ENCODE assay signal across 20 cellular contexts in genomic region chr2:215914067-215914776, GRCh38.
A peak's percentile ranks its signal among the peaks of the same experiment; 100 is the strongest.
DNase-seq lines count a peak whose midpoint lies in the region; ATAC-seq and FAIRE-seq lines count a peak whose summit lies in the region.
"Had no signal": no experiment of that assay in that cellular context is flagged by ENCODE, and none has a peak within 500 bp of the region (broad histone marks: within the 10 kb centered on the region; RNA-seq: fewer than 3 reads in every experiment).

No MANE protein-coding gene starts in this region.

- POLR2A ChIA-PET in naive thymus-derived CD4-positive, alpha-beta T cell (lab: Charles Lee): no interaction called here

- H3K4me1 ChIP-seq in Karpas-422 (ENCODE audit: low read length): peaks cover 26% of the 10 kb centered on the region
- no peaks in the 10 kb centered on the region for H3K4me1 ChIP-seq in naive thymus-derived CD4-positive, alpha-beta T cell (ENCODE audit: control insufficient read depth in 2 of 2, insufficient read depth in 2 of 2, low read length in 2 of 2)

- no peak overlapping the region for H3K4me3 Mint-ChIP-seq in naive thymus-derived CD4-positive, alpha-beta T cell
- H3K4me3 Mint-ChIP-seq: CD4-positive, CD25-positive, alpha-beta regulatory T cell; CD8-positive, alpha-beta memory T cell had no signal

- H3K36me3 Mint-ChIP-seq in naive thymus-derived CD4-positive, alpha-beta T cell: no peaks in the 10 kb centered on the region
- H3K36me3 Mint-ChIP-seq: CD4-positive, CD25-positive, alpha-beta regulatory T cell; CD8-positive, alpha-beta memory T cell had no signal

- no peak for DNase-seq in GM19239 (ENCODE audit: insufficient read length, low spot score)
- DNase-seq in Karpas-422: peak; percentile 39
- peak; percentile 47 for DNase-seq in RPMI8226
- no peak for DNase-seq in effector CD8-positive, alpha-beta T cell (lab: John Stamatoyannopoulos, UW)
- DNase-seq in naive thymus-derived CD4-positive, alpha-beta T cell: no peak
- DNase-seq: ACHN; BE2C; C1 segment of cervical spinal cord; CD4-positive, CD25-positive, alpha-beta regulatory T cell; CD8-positive, alpha-beta memory T cell; COR-L47; DMS 273 treated with DMSO at 0.1 percent for 48 hours; DMS53; DND-41; EL; GM23248 had no signal

- FAIRE-seq in GM19239 (lab: Jason Lieb, UNC): peak; percentile 44
- FAIRE-seq: A204.1 had no signal

- H3K27ac ChIP-seq in Karpas-422 (ENCODE audit: low read length): no peak overlapping the region
- no peak overlapping the region for H3K27ac ChIP-seq in naive thymus-derived CD4-positive, alpha-beta T cell (ENCODE audit: low read depth, low read length)
- H3K27ac ChIP-seq: GM23248 had no signal

- no peak overlapping the region for H3K4me3 ChIP-seq in Karpas-422 (ENCODE audit: low read length)
- no peak overlapping the region for H3K4me3 ChIP-seq in naive thymus-derived CD4-positive, alpha-beta T cell (ENCODE audit: low read length)
- H3K4me3 ChIP-seq: GM23248, HAP-1 had no signal

- intact Hi-C loops in naive thymus-derived CD4-positive, alpha-beta T cell (cut with micrococcal nuclease): no loop called here

- no peaks in the 10 kb centered on the region for H3K36me3 ChIP-seq in Karpas-422 (ENCODE audit: insufficient read depth, low read length)
- H3K36me3 ChIP-seq in naive thymus-derived CD4-positive, alpha-beta T cell (ENCODE audit: control insufficient read depth in 2 of 3, insufficient read depth in 3 of 3, low read length in 3 of 3): no peaks in the 10 kb centered on the region
- H3K36me3 ChIP-seq: BE2C, HAP-1 had no signal

- no peaks in the 10 kb centered on the region for H3K9me2 ChIP-seq in Karpas-422 (replicated peaks; ENCODE audit: insufficient read depth, low read length)

- no peaks in the 10 kb centered on the region for H4K20me1 ChIP-seq in Karpas-422 (ENCODE audit: insufficient read depth, low read depth, low read length)

- no peaks in the 10 kb centered on the region for H3K79me2 ChIP-seq in Karpas-422 (ENCODE audit: low read length)

- no peaks in the 10 kb centered on the region for H3K9me3 Mint-ChIP-seq in naive thymus-derived CD4-positive, alpha-beta T cell
- H3K9me3 Mint-ChIP-seq: CD8-positive, alpha-beta memory T cell had no signal

- H2AFZ ChIP-seq in Karpas-422 (ENCODE audit: low read length): no peak overlapping the region
- H2AFZ ChIP-seq: GM23248 had no signal

- ATAC-seq in GM19328 (IDR thresholded peaks at IDR 0.05; ENCODE audit: unreplicated experiment): no peak
- ATAC-seq in HG03439 (IDR thresholded peaks at IDR 0.05; ENCODE audit: unreplicated experiment): no peak
- ATAC-seq in naive thymus-derived CD4-positive, alpha-beta T cell: no peak

- peaks cover 9 to 30% (median 17%) of the 10 kb centered on the region in 5 donors for H3K27me3 Mint-ChIP-seq in naive thymus-derived CD4-positive, alpha-beta T cell

- H3K9ac ChIP-seq in Karpas-422 (ENCODE audit: low read length): no peak overlapping the region
- H3K9ac ChIP-seq: GM23248 had no signal

- peaks cover 0 to 8% (median 0%) of the 10 kb centered on the region in 7 donors for H3K4me1 Mint-ChIP-seq in naive thymus-derived CD4-positive, alpha-beta T cell
- H3K4me1 Mint-ChIP-seq: CD4-positive, CD25-positive, alpha-beta regulatory T cell had no signal

- H3K27me3 ChIP-seq in Karpas-422 (ENCODE audit: low read length): no peaks in the 10 kb centered on the region
- no peaks in the 10 kb centered on the region for H3K27me3 ChIP-seq in naive thymus-derived CD4-positive, alpha-beta T cell (ENCODE audit: control insufficient read depth in 2 of 2, insufficient read depth in 2 of 2, low read length in 2 of 2)
- H3K27me3 ChIP-seq: BE2C had no signal

- no peak overlapping the region for H3K27ac Mint-ChIP-seq in naive thymus-derived CD4-positive, alpha-beta T cell
- H3K27ac Mint-ChIP-seq: CD4-positive, CD25-positive, alpha-beta regulatory T cell had no signal

- no peaks in the 10 kb centered on the region for H3K9me3 ChIP-seq in Karpas-422 (ENCODE audit: low read length)
- no peaks in the 10 kb centered on the region for H3K9me3 ChIP-seq in naive thymus-derived CD4-positive, alpha-beta T cell (ENCODE audit: control insufficient read depth in 2 of 3, low read length in 3 of 3)
- H3K9me3 ChIP-seq: BE2C, HAP-1 had no signal

- H3K4me2 ChIP-seq in Karpas-422 (ENCODE audit: low read depth, low read length, poor library complexity, severe bottlenecking): no peak overlapping the region

- CTCF ChIA-PET in naive thymus-derived CD4-positive, alpha-beta T cell (lab: Charles Lee): interaction anchor here (0.6 to 0.7 kb wide), 3 partner anchors 375 to 497 kb away, joined by 3 to 4 read pairs (median 3); no protein-coding TSS in a partner anchor

Comparison
In these comparisons a context has a peak if more than half of its experiments do, and no peak if none do; other contexts are left out.
1. DNase-seq: peak in Karpas-422 (single experiment) and RPMI8226 (single experiment); none in GM19239 (single experiment), effector CD8-positive, alpha-beta T cell (single experiment) and naive thymus-derived CD4-positive, alpha-beta T cell (0 of 9).